Comparison of ENCODE assay signal across 1 cellular context in the genomic region with DNA sequence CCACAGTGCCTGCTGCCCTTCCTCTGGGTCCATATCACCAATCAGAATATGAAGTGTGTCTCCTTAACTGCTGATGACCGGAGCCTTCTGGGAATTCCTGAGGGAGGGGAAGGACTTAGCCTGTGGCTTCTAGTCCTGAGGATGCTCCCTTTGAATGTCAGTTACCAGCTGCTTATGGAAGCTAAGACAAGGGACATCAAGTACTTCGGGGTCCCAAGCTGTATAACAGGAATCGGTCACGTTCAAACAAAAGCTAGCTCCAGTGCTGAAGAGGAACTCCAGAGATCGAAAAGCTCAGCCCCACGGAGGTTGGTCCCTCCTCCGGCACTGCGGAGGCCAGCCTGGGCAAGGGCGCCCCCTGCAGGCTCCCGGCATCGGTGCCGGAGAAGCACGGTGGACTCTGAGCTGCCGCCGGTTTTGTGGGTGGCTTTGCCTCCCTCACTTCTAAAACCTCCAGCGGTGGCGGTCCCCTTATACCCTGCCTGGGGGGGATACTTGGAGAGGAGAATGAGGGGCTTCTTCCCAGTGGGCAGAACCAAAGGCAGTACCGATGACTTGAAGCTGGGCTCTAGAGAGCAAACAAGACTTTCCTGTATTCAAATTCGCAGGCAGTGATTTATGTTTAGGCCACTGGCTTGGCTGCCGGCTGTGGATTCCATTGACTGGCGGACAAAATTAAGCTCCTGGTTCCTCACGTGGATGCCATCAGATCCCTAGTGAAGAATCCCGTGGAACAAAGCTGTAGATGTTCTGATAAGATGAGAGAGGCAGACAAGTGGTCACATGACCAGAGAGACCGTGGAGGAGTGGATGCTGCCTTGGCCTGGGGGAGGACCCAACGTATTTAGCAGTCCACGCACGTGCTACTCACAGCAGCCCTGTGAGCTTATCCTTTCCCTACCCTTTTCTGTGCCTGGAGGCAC.
A peak's percentile ranks its signal among the peaks of the same experiment; 100 is the strongest.
TF ChIP-seq lines count a peak whose summit lies in the region.

No MANE protein-coding gene starts in this region.

TF ChIP-seq in HepG2, 621 proteins besides CTCF, POLR2A, EP300 and RAD21 (continued from another document and continues in another):
- TF ChIP-seq, protein P1, sequence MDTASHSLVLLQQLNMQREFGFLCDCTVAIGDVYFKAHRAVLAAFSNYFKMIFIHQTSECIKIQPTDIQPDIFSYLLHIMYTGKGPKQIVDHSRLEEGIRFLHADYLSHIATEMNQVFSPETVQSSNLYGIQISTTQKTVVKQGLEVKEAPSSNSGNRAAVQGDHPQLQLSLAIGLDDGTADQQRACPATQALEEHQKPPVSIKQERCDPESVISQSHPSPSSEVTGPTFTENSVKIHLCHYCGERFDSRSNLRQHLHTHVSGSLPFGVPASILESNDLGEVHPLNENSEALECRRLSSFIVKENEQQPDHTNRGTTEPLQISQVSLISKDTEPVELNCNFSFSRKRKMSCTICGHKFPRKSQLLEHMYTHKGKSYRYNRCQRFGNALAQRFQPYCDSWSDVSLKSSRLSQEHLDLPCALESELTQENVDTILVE (CRISPR knock-in tag; IDR thresholded peaks at IDR 0.05) = no peak
- TF ChIP-seq, protein P2, sequence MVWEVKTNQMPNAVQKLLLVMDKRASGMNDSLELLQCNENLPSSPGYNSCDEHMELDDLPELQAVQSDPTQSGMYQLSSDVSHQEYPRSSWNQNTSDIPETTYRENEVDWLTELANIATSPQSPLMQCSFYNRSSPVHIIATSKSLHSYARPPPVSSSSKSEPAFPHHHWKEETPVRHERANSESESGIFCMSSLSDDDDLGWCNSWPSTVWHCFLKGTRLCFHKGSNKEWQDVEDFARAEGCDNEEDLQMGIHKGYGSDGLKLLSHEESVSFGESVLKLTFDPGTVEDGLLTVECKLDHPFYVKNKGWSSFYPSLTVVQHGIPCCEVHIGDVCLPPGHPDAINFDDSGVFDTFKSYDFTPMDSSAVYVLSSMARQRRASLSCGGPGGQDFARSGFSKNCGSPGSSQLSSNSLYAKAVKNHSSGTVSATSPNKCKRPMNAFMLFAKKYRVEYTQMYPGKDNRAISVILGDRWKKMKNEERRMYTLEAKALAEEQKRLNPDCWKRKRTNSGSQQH (CRISPR knock-in tag; IDR thresholded peaks at IDR 0.05; ENCODE audit: low read depth) = no peak
- TF ChIP-seq SMAD9 (CRISPR knock-in tag; IDR thresholded peaks at IDR 0.05) (no peak), TAF1 (CRISPR knock-in tag; IDR thresholded peaks at IDR 0.05) (no peak), ZNF550 (CRISPR knock-in tag; IDR thresholded peaks at IDR 0.05; ENCODE audit: borderline replicate concordance) (no peak), SALL2 (CRISPR knock-in tag; IDR thresholded peaks at IDR 0.05) (no peak), ZNF432 (CRISPR knock-in tag; IDR thresholded peaks at IDR 0.05; ENCODE audit: borderline replicate concordance) (no peak), ZNF446 (CRISPR knock-in tag; IDR thresholded peaks at IDR 0.05) (no peak), ZNF766 (CRISPR knock-in tag; IDR thresholded peaks at IDR 0.05; ENCODE audit: borderline replicate concordance) (no peak), MTA3 (CRISPR knock-in tag; IDR thresholded peaks at IDR 0.05) (no peak), RCOR2 (CRISPR knock-in tag; IDR thresholded peaks at IDR 0.05) (no peak), YEATS4 (CRISPR knock-in tag; IDR thresholded peaks at IDR 0.05; ENCODE audit: borderline replicate concordance) (no peak; the same call in 1 of the 2 replicates), ZNF17 (CRISPR knock-in tag; IDR thresholded peaks at IDR 0.05) (no peak), SNAI1 (CRISPR knock-in tag; IDR thresholded peaks at IDR 0.05; ENCODE audit: borderline replicate concordance) (no peak), REXO4 (CRISPR knock-in tag; IDR thresholded peaks at IDR 0.05; ENCODE audit: borderline replicate concordance) (no peak), ZNF33A (CRISPR knock-in tag; IDR thresholded peaks at IDR 0.05; ENCODE audit: borderline replicate concordance) (no peak), ZNF644 (CRISPR knock-in tag; IDR thresholded peaks at IDR 0.05; ENCODE audit: low read depth) (no peak), ZNF567 (CRISPR knock-in tag; IDR thresholded peaks at IDR 0.05; ENCODE audit: borderline replicate concordance) (no peak), NFE2 (CRISPR knock-in tag; IDR thresholded peaks at IDR 0.05) (no peak), ZKSCAN5 (CRISPR knock-in tag; IDR thresholded peaks at IDR 0.05) (no peak), DMAP1 (CRISPR knock-in tag; IDR thresholded peaks at IDR 0.05) (peak; percentile 21; the same call in 1 of the 2 replicates), RFX1 (IDR thresholded peaks at IDR 0.05) (no peak), MED1 (CRISPR knock-in tag; IDR thresholded peaks at IDR 0.05) (no peak), PPARG (CRISPR knock-in tag; conservative IDR thresholded peaks at IDR 0.05) (no peak), ZNF577 (CRISPR knock-in tag; IDR thresholded peaks at IDR 0.05; ENCODE audit: borderline replicate concordance, low read depth) (no peak), MAZ (IDR thresholded peaks at IDR 0.05; ENCODE audit: borderline replicate concordance, low read depth, low read length) (no peak), MAZ (CRISPR knock-in tag; IDR thresholded peaks at IDR 0.05; ENCODE audit: low read depth) (0 out of 2 replicates have a peak, but pooled peaks have one; percentile 62), XBP1 (CRISPR knock-in tag; IDR thresholded peaks at IDR 0.05) (no peak), SIX1 (CRISPR knock-in tag; IDR thresholded peaks at IDR 0.05; ENCODE audit: borderline replicate concordance) (0 out of 2 replicates have a peak, but pooled peaks have one; percentile 40), ELF1 (CRISPR knock-in tag; IDR thresholded peaks at IDR 0.05) (peak; percentile 46; the same call in 1 of the 2 replicates), CBX2 (IDR thresholded peaks at IDR 0.05; ENCODE audit: low read depth, low read length) (no peak), CBX2 (CRISPR knock-in tag; IDR thresholded peaks at IDR 0.05; ENCODE audit: low read depth) (no peak), MTA1 (CRISPR knock-in tag; IDR thresholded peaks at IDR 0.05; ENCODE audit: borderline replicate concordance) (peak; percentile 39; the same call in 1 of the 2 replicates)
- TF ChIP-seq, protein P3, sequence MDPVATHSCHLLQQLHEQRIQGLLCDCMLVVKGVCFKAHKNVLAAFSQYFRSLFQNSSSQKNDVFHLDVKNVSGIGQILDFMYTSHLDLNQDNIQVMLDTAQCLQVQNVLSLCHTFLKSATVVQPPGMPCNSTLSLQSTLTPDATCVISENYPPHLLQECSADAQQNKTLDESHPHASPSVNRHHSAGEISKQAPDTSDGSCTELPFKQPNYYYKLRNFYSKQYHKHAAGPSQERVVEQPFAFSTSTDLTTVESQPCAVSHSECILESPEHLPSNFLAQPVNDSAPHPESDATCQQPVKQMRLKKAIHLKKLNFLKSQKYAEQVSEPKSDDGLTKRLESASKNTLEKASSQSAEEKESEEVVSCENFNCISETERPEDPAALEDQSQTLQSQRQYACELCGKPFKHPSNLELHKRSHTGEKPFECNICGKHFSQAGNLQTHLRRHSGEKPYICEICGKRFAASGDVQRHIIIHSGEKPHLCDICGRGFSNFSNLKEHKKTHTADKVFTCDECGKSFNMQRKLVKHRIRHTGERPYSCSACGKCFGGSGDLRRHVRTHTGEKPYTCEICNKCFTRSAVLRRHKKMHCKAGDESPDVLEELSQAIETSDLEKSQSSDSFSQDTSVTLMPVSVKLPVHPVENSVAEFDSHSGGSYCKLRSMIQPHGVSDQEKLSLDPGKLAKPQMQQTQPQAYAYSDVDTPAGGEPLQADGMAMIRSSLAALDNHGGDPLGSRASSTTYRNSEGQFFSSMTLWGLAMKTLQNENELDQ (CRISPR knock-in tag; IDR thresholded peaks at IDR 0.05; ENCODE audit: borderline replicate concordance) = peak; percentile 38; the same call in 1 of the 2 replicates
- TF ChIP-seq, protein P4, sequence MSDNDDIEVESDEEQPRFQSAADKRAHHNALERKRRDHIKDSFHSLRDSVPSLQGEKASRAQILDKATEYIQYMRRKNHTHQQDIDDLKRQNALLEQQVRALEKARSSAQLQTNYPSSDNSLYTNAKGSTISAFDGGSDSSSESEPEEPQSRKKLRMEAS (IDR thresholded peaks at IDR 0.05) = peak; percentile 59; the same call in 1 of the 2 replicates
- TF ChIP-seq, protein P5, sequence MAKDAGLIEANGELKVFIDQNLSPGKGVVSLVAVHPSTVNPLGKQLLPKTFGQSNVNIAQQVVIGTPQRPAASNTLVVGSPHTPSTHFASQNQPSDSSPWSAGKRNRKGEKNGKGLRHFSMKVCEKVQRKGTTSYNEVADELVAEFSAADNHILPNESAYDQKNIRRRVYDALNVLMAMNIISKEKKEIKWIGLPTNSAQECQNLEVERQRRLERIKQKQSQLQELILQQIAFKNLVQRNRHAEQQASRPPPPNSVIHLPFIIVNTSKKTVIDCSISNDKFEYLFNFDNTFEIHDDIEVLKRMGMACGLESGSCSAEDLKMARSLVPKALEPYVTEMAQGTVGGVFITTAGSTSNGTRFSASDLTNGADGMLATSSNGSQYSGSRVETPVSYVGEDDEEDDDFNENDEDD (CRISPR knock-in tag; IDR thresholded peaks at IDR 0.05; ENCODE audit: borderline replicate concordance) = no peak
- TF ChIP-seq, protein P6, sequence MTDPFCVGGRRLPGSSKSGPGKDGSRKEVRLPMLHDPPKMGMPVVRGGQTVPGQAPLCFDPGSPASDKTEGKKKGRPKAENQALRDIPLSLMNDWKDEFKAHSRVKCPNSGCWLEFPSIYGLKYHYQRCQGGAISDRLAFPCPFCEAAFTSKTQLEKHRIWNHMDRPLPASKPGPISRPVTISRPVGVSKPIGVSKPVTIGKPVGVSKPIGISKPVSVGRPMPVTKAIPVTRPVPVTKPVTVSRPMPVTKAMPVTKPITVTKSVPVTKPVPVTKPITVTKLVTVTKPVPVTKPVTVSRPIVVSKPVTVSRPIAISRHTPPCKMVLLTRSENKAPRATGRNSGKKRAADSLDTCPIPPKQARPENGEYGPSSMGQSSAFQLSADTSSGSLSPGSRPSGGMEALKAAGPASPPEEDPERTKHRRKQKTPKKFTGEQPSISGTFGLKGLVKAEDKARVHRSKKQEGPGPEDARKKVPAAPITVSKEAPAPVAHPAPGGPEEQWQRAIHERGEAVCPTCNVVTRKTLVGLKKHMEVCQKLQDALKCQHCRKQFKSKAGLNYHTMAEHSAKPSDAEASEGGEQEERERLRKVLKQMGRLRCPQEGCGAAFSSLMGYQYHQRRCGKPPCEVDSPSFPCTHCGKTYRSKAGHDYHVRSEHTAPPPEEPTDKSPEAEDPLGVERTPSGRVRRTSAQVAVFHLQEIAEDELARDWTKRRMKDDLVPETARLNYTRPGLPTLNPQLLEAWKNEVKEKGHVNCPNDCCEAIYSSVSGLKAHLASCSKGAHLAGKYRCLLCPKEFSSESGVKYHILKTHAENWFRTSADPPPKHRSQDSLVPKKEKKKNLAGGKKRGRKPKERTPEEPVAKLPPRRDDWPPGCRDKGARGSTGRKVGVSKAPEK (CRISPR knock-in tag; IDR thresholded peaks at IDR 0.05; ENCODE audit: borderline replicate concordance) = no peak
- TF ChIP-seq, protein P7, sequence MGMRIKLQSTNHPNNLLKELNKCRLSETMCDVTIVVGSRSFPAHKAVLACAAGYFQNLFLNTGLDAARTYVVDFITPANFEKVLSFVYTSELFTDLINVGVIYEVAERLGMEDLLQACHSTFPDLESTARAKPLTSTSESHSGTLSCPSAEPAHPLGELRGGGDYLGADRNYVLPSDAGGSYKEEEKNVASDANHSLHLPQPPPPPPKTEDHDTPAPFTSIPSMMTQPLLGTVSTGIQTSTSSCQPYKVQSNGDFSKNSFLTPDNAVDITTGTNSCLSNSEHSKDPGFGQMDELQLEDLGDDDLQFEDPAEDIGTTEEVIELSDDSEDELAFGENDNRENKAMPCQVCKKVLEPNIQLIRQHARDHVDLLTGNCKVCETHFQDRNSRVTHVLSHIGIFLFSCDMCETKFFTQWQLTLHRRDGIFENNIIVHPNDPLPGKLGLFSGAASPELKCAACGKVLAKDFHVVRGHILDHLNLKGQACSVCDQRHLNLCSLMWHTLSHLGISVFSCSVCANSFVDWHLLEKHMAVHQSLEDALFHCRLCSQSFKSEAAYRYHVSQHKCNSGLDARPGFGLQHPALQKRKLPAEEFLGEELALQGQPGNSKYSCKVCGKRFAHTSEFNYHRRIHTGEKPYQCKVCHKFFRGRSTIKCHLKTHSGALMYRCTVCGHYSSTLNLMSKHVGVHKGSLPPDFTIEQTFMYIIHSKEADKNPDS (CRISPR knock-in tag; IDR thresholded peaks at IDR 0.05) = no peak
- TF ChIP-seq, protein P8, sequence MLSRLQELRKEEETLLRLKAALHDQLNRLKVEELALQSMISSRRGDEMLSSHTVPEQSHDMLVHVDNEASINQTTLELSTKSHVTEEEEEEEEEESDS (CRISPR knock-in tag; IDR thresholded peaks at IDR 0.05; ENCODE audit: borderline replicate concordance) = no peak
- TF ChIP-seq, protein P9, sequence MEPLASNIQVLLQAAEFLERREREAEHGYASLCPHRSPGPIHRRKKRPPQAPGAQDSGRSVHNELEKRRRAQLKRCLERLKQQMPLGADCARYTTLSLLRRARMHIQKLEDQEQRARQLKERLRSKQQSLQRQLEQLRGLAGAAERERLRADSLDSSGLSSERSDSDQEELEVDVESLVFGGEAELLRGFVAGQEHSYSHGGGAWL (CRISPR knock-in tag; IDR thresholded peaks at IDR 0.05) = 0 out of 2 replicates have a peak, but pooled peaks have one; percentile 63
- TF ChIP-seq, protein P10, sequence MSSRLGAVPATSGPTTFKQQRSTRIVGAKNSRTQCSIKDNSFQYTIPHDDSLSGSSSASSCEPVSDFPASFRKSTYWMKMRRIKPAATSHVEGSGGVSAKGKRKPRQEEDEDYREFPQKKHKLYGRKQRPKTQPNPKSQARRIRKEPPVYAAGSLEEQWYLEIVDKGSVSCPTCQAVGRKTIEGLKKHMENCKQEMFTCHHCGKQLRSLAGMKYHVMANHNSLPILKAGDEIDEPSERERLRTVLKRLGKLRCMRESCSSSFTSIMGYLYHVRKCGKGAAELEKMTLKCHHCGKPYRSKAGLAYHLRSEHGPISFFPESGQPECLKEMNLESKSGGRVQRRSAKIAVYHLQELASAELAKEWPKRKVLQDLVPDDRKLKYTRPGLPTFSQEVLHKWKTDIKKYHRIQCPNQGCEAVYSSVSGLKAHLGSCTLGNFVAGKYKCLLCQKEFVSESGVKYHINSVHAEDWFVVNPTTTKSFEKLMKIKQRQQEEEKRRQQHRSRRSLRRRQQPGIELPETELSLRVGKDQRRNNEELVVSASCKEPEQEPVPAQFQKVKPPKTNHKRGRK (CRISPR knock-in tag; IDR thresholded peaks at IDR 0.05) = no peak
- TF ChIP-seq, protein P11, sequence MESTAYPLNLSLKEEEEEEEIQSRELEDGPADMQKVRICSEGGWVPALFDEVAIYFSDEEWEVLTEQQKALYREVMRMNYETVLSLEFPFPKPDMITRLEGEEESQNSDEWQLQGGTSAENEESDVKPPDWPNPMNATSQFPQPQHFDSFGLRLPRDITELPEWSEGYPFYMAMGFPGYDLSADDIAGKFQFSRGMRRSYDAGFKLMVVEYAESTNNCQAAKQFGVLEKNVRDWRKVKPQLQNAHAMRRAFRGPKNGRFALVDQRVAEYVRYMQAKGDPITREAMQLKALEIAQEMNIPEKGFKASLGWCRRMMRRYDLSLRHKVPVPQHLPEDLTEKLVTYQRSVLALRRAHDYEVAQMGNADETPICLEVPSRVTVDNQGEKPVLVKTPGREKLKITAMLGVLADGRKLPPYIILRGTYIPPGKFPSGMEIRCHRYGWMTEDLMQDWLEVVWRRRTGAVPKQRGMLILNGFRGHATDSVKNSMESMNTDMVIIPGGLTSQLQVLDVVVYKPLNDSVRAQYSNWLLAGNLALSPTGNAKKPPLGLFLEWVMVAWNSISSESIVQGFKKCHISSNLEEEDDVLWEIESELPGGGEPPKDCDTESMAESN (CRISPR knock-in tag; conservative IDR thresholded peaks at IDR 0.05) = 0 out of 2 replicates have a peak, but pooled peaks have one; percentile 75
- TF ChIP-seq, protein P12, sequence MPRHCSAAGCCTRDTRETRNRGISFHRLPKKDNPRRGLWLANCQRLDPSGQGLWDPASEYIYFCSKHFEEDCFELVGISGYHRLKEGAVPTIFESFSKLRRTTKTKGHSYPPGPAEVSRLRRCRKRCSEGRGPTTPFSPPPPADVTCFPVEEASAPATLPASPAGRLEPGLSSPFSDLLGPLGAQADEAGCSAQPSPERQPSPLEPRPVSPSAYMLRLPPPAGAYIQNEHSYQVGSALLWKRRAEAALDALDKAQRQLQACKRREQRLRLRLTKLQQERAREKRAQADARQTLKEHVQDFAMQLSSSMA (CRISPR knock-in tag; IDR thresholded peaks at IDR 0.05) = no peak
